Comparison of ENCODE assay signal across 20 cellular contexts in genomic region chr2:102892693-102893290, GRCh38.
"Had no signal": no experiment of that assay in that cellular context is flagged by ENCODE, and none has a peak within 500 bp of the region (broad histone marks: within the 10 kb centered on the region; RNA-seq: fewer than 3 reads in every experiment).

No MANE protein-coding gene starts in this region.

- H3K36me3 ChIP-seq: neutrophil, ovary, prostate gland, upper lobe of left lung had no signal

- H3K27me3 Mint-ChIP-seq: T-helper 17 cell had no signal

- H3K9me3 Mint-ChIP-seq: activated CD4-positive, alpha-beta T cell treated with anti-CD3 and anti-CD28 coated beads, Interleukin-2, amount 10 ng/mL, durations not matched to agents 7 days and 5 days; activated naive CD4-positive, alpha-beta T cell treated with anti-CD3 and anti-CD28 coated beads, Interleukin-2, amount 50 U/mL, for 72 hours; activated T-helper 17 cell treated with anti-CD3 and anti-CD28 coated beads, Interleukin-2, amount 50 U/mL, for 72 hours had no signal

- H3K36me3 Mint-ChIP-seq: activated naive CD4-positive, alpha-beta T cell treated with anti-CD3 and anti-CD28 coated beads, Interleukin-2, amount 50 U/mL, for 72 hours; natural killer cell had no signal

- H3K4me3 Mint-ChIP-seq: activated CD4-positive, alpha-beta T cell treated with anti-CD3 and anti-CD28 coated beads, Interleukin-2, amount 10 ng/mL, durations not matched to agents 7 days and 5 days; activated CD8-positive, alpha-beta T cell treated with anti-CD3 and anti-CD28 coated beads, Interleukin-2, amount 10 ng/mL, durations not matched to agents 7 days and 5 days; activated T-helper 17 cell treated with anti-CD3 and anti-CD28 coated beads, Interleukin-2, amount 50 U/mL, for 72 hours; natural killer cell; T-helper 17 cell had no signal

- H3K27ac Mint-ChIP-seq: activated CD4-positive, alpha-beta T cell treated with anti-CD3 and anti-CD28 coated beads, Interleukin-2, amount 10 ng/mL, durations not matched to agents 7 days and 5 days; activated CD8-positive, alpha-beta T cell treated with anti-CD3 and anti-CD28 coated beads, Interleukin-2, amount 10 ng/mL, durations not matched to agents 7 days and 5 days; activated naive CD4-positive, alpha-beta T cell treated with anti-CD3 and anti-CD28 coated beads, Interleukin-2, amount 50 U/mL, for 72 hours; activated T-helper 17 cell treated with anti-CD3 and anti-CD28 coated beads, Interleukin-2, amount 50 U/mL, for 72 hours; natural killer cell; T-helper 17 cell had no signal

- H3K4me1 Mint-ChIP-seq: activated CD4-positive, alpha-beta T cell treated with anti-CD3 and anti-CD28 coated beads, Interleukin-2, amount 10 ng/mL, durations not matched to agents 7 days and 5 days; activated T-helper 17 cell treated with anti-CD3 and anti-CD28 coated beads, Interleukin-2, amount 50 U/mL, for 72 hours; natural killer cell; T-helper 17 cell had no signal

- H3K9me3 ChIP-seq: neutrophil, ovary, prostate gland, upper lobe of left lung had no signal

- H3K4me3 ChIP-seq: coronary artery, ovary, prostate gland, upper lobe of left lung had no signal

- H3K27ac ChIP-seq: coronary artery, foreskin keratinocyte, neutrophil, ovary, prostate gland, upper lobe of left lung had no signal

- H3K4me1 ChIP-seq: foreskin keratinocyte, prostate gland, upper lobe of left lung had no signal

- ATAC-seq: activated CD8-positive, alpha-beta T cell treated with anti-CD3 and anti-CD28 coated beads, Interleukin-2, amount 10 ng/mL, durations not matched to agents 7 days and 5 days; activated naive CD4-positive, alpha-beta T cell treated with anti-CD3 and anti-CD28 coated beads, Interleukin-2, amount 50 U/mL, for 72 hours; activated T-helper 17 cell treated with anti-CD3 and anti-CD28 coated beads, Interleukin-2, amount 50 U/mL, for 72 hours; foreskin keratinocyte; left ventricle myocardium superior; natural killer cell; right cardiac atrium; stimulated activated naive CD8-positive, alpha-beta T cell treated with anti-CD3 and anti-CD28 coated beads, Interleukin-15, Interleukin-2, amounts not matched to agents 100 U/mL and 50 U/mL, for 24 hours; T-helper 17 cell had no signal

- DNase-seq: activated CD4-positive, alpha-beta T cell treated with anti-CD3 and anti-CD28 coated beads, Interleukin-2, amount 10 ng/mL, durations not matched to agents 7 days and 5 days; activated CD8-positive, alpha-beta T cell treated with anti-CD3 and anti-CD28 coated beads, Interleukin-2, amount 10 ng/mL, durations not matched to agents 7 days and 5 days; erythroblast; foreskin keratinocyte; left ventricle myocardium superior; mammary epithelial cell; midbrain; natural killer cell; ovary; right cardiac atrium; stimulated activated CD4-positive, alpha-beta T cell treated with anti-CD3 and anti-CD28 coated beads, Interleukin-12 subunit alpha, Interleukin-12 subunit beta, amount 100 ng/mL, for 4 hours; stimulated activated CD4-positive, alpha-beta T cell treated with anti-CD3 and anti-CD28 coated beads, Interleukin-4, amount 100 ng/mL, for 4 hours; stimulated activated naive CD8-positive, alpha-beta T cell treated with anti-CD3 and anti-CD28 coated beads, Interleukin-15, Interleukin-2, amounts not matched to agents 100 U/mL and 50 U/mL, for 24 hours; T-helper 17 cell; upper lobe of left lung had no signal

- H3K27me3 ChIP-seq: foreskin keratinocyte, neutrophil, ovary, upper lobe of left lung had no signal
